Comparison of ENCODE assay signal across 8 cellular contexts in genomic region chr1:155983191-155984023, GRCh38. TPM values are rescaled to one million over a fixed set of nuclear protein-coding genes. Genes with fewer than 3 reads are reported as not detected.
DNase-seq lines count a peak whose midpoint lies in the region; ATAC-seq, FAIRE-seq and TF ChIP-seq lines count a peak whose summit lies in the region.

No MANE protein-coding gene starts in this region.

- peak overlapping the region; percentile 80 for H3K4me3 ChIP-seq in fibroblast of mammary gland (ENCODE audit: control insufficient read depth, low read depth, low read length)
- peak overlapping the region; percentile 12 for H3K4me3 ChIP-seq in ovary

- intact Hi-C loops in ovary (cut with DNase I) = no loop called here

- H3K9me3 ChIP-seq in ovary = no peaks in the 10 kb centered on the region

- no peak for TF ChIP-seq EP300 in ovary (IDR thresholded peaks at IDR 0.05)

- H3K27ac ChIP-seq in ovary = peak overlapping the region; percentile 20 to 45

- no peaks in the 10 kb centered on the region for H3K36me3 ChIP-seq in ovary

- H3K4me1 ChIP-seq in ovary (ENCODE audit: insufficient read depth) = peaks cover 11% of the 10 kb centered on the region

- TF ChIP-seq CTCF in D721Med (IDR thresholded peaks at IDR 0.05; ENCODE audit: insufficient read depth, missing control alignments) = peak; percentile 17
- peak; percentile 24 for TF ChIP-seq CTCF in fibroblast of mammary gland (conservative IDR thresholded peaks at IDR 0.05; ENCODE audit: control insufficient read depth, insufficient read depth, low read depth, low read length)
- no peak for TF ChIP-seq CTCF in ovary (IDR thresholded peaks at IDR 0.05)

- TF ChIP-seq POLR2A in ovary (IDR thresholded peaks at IDR 0.05) = no peak

- DNase-seq in D721Med (ENCODE audit: insufficient read length, low spot score) (peak; percentile 19), SK-MEL-5 (ENCODE audit: low read depth, low spot score) (peak; percentile 99), fibroblast of mammary gland (ENCODE audit: low read depth) (peak; percentile 99), ovary (peak in 4 of 5 donors; percentile 46 to 74 (median 56)), iPS-NIHi7 (ENCODE audit: extremely low spot score) (no peak), anterior cingulate cortex (lab: John Stamatoyannopoulos, UW) (no peak)

- in situ Hi-C loops in SK-MEL-5 (cut with HindIII; ENCODE audit: low pct_unique_long_range_greater_than_20kb, low sequenced_read_pairs) = no loop called here

- ATAC-seq in HG03354 (IDR thresholded peaks at IDR 0.05; ENCODE audit: poor library complexity, severe bottlenecking, unreplicated experiment) (peak; percentile 64), HG02938 (IDR thresholded peaks at IDR 0.05; ENCODE audit: unreplicated experiment) (no peak)

- no peaks in the 10 kb centered on the region for H3K27me3 ChIP-seq in ovary

- WGBS in ovary, 3 donors = 7 to 24% (median 17%) methylated on average over 4 of the region's 4 CpGs

- FAIRE-seq in D721Med (lab: Jason Lieb, UNC) = no peak

RNA-seq across cellular contexts. Expression of gene ARHGEF2, which starts 5.1 kb away (rescaled TPM):
- total RNA-seq in SK-MEL-5 (2014; rRNA removed; shearing (Covaris generic)) = 96.1 and 101 TPM in 2 replicates
- 198 and 222 TPM in 2 replicates for polyA plus RNA-seq in SK-MEL-5 (2015; cell fraction: cytosol; rRNA removed)
- 267 and 282 TPM in 2 replicates for polyA plus RNA-seq in SK-MEL-5 (2015; cell fraction: nucleus; rRNA removed)
- total RNA-seq in ovary = 100 to 1,000 TPM in 1 of 7 donors, 10 to 100 TPM in 6; 41.0 to 221 (median 63.3) TPM
- polyA plus RNA-seq in ovary = 100 to 1,000 TPM in 1 of 2 donors, 10 to 100 TPM in 1; 36.3 to 108 TPM

RNA-seq across cellular contexts. Expression of gene SSR2, which starts 37.3 kb away (rescaled TPM):
- total RNA-seq in SK-MEL-5 (2014; rRNA removed; shearing (Covaris generic)) = 350 and 401 TPM in 2 replicates
- 442 and 515 TPM in 2 replicates for polyA plus RNA-seq in SK-MEL-5 (2015; cell fraction: cytosol; rRNA removed)
- polyA plus RNA-seq in SK-MEL-5 (2015; cell fraction: nucleus; rRNA removed) = 76.0 and 86.6 TPM in 2 replicates
- 100 to 1,000 TPM; 261 to 496 (median 272) TPM for total RNA-seq in ovary
- polyA plus RNA-seq in ovary = 100 to 1,000 TPM; 465 to 601 TPM

RNA-seq across cellular contexts. Expression of gene RXFP4, which starts 42.0 kb away (rescaled TPM):
- not detected in 2 replicates for total RNA-seq in SK-MEL-5 (2014; rRNA removed; shearing (Covaris generic))
- polyA plus RNA-seq in SK-MEL-5 (2015; cell fraction: cytosol; rRNA removed) = not detected in 2 replicates
- polyA plus RNA-seq in SK-MEL-5 (2015; cell fraction: nucleus; rRNA removed) = not detected in 2 replicates
- total RNA-seq in ovary = not detected
- polyA plus RNA-seq in ovary = not detected

RNA-seq across cellular contexts. Expression of gene KHDC4, which starts 49.2 kb away (rescaled TPM):
- 28.1 and 32.1 TPM in 2 replicates for total RNA-seq in SK-MEL-5 (2014; rRNA removed; shearing (Covaris generic))
- polyA plus RNA-seq in SK-MEL-5 (2015; cell fraction: cytosol; rRNA removed) = 19.3 and 31.1 TPM in 2 replicates
- 269 and 309 TPM in 2 replicates for polyA plus RNA-seq in SK-MEL-5 (2015; cell fraction: nucleus; rRNA removed)
- 10 to 100 TPM; 38.1 to 61.1 (median 46.4) TPM for total RNA-seq in ovary
- 10 to 100 TPM; 35.4 to 47.1 TPM for polyA plus RNA-seq in ovary

Comparison
In these comparisons a context has a peak if more than half of its experiments do, and no peak if none do; other contexts are left out.
1. DNase-seq: peak in D721Med (single experiment), SK-MEL-5 (single experiment), fibroblast of mammary gland (single experiment) and ovary (4 of 5); none in iPS-NIHi7 (single experiment) and anterior cingulate cortex (0 of 58).
2. CTCF ChIP-seq: peak in D721Med (single experiment) and fibroblast of mammary gland (single experiment); none in ovary (0 of 3).